ENCODE assay signal across 8 cellular contexts in genomic region chr1:11924334-11925195, GRCh38. TPM values are rescaled to one million over a fixed set of nuclear protein-coding genes. Genes with fewer than 3 reads are reported as not detected.
DNase-seq lines count a peak whose midpoint lies in the region; ATAC-seq, FAIRE-seq and TF ChIP-seq lines count a peak whose summit lies in the region.

No MANE protein-coding gene starts in this region.

- H3K4me3 ChIP-seq in SK-N-MC (peak overlapping the region; percentile 77), gastroesophageal sphincter (peak overlapping the region; percentile 66 to 83), smooth muscle cell (peak overlapping the region; percentile 56)

- no peak for TF ChIP-seq CTCF in gastroesophageal sphincter (IDR thresholded peaks at IDR 0.05)
- no peak for TF ChIP-seq CTCF in smooth muscle cell (IDR thresholded peaks at IDR 0.05; ENCODE audit: borderline replicate concordance, insufficient read depth, poor library complexity, severe bottlenecking)

- H3K79me2 ChIP-seq in smooth muscle cell (ENCODE audit: low read depth), result peaks cover 32% of the 10 kb centered on the region

- H3F3A ChIP-seq in smooth muscle cell (ENCODE audit: low read depth), result peaks cover 2% of the 10 kb centered on the region

- H3K27me3 ChIP-seq in gastroesophageal sphincter (no peaks in the 10 kb centered on the region), smooth muscle cell (ENCODE audit: low read depth) (no peaks in the 10 kb centered on the region)

- TF ChIP-seq EP300 in gastroesophageal sphincter (IDR thresholded peaks at IDR 0.05), result no peak

- H3K36me3 ChIP-seq in SK-N-MC (ENCODE audit: insufficient read depth, low read length) (peaks cover 17% of the 10 kb centered on the region; the same call in 1 of the 2 replicates), gastroesophageal sphincter (peaks cover 0 to 42% of the 10 kb centered on the region in 2 donors), smooth muscle cell (ENCODE audit: low read depth) (no peaks in the 10 kb centered on the region)

- no peak overlapping the region for H2AFZ ChIP-seq in smooth muscle cell (ENCODE audit: low read depth)

- no peaks in the 10 kb centered on the region for H3K9me3 ChIP-seq in SK-N-MC (ENCODE audit: low read depth, low read length)
- no peaks in the 10 kb centered on the region for H3K9me3 ChIP-seq in gastroesophageal sphincter
- no peaks in the 10 kb centered on the region for H3K9me3 ChIP-seq in smooth muscle cell (replicated peaks; ENCODE audit: low read depth)

- peaks cover 6 to 81% (median 39%) of the 10 kb centered on the region in 3 donors for H3K4me1 ChIP-seq in gastroesophageal sphincter
- peaks cover 21% of the 10 kb centered on the region for H3K4me1 ChIP-seq in smooth muscle cell (ENCODE audit: low read depth)

- peaks cover 44% of the 10 kb centered on the region for H4K20me1 ChIP-seq in smooth muscle cell (ENCODE audit: low read depth)

- H3K27ac ChIP-seq in SK-N-MC (no peak overlapping the region), gastroesophageal sphincter (peak overlapping the region in 1 of 4 donors; percentile 73), smooth muscle cell (ENCODE audit: low read depth) (no peak overlapping the region)

- DNase-seq in SK-N-MC (ENCODE audit: low read depth, low spot score) (no peak), smooth muscle cell (lab: John Stamatoyannopoulos, UW; ENCODE audit: unreplicated experiment) (no peak), H54 (ENCODE audit: insufficient read length, low spot score) (no peak), NCI-H2107 treated with DMSO at 0.1 percent for 48 hours (lab: John Stamatoyannopoulos, UW; ENCODE audit: unreplicated experiment) (no peak), NCI-H1436 (lab: John Stamatoyannopoulos, UW) (no peak)
- no peak for DNase-seq in activated effector memory CD4-positive, alpha-beta T cell treated with anti-CD3 and anti-CD28 coated beads, Interleukin-2, amount 50 U/mL, for 16 hours

- H3K9ac ChIP-seq in SK-N-MC (ENCODE audit: insufficient read length), result peak overlapping the region; percentile 70
- H3K9ac ChIP-seq in smooth muscle cell (ENCODE audit: low read depth), result peak overlapping the region; percentile 35

- ATAC-seq in GM21576 (IDR thresholded peaks at IDR 0.05; ENCODE audit: unreplicated experiment), result peak; percentile 11
- ATAC-seq in gastroesophageal sphincter, result no peak

- no peak for TF ChIP-seq POLR2A in gastroesophageal sphincter (IDR thresholded peaks at IDR 0.05)
- no peak for TF ChIP-seq POLR2A in H54 (IDR thresholded peaks at IDR 0.05; ENCODE audit: low read depth, low read length)

- WGBS in gastroesophageal sphincter (ENCODE audit: low coverage in 1 of 2), 2 donors, result 50 to 52% methylated on average over 9 to 11 of the region's 16 CpGs
- WGBS in smooth muscle cell (ENCODE audit: low lambda C conversion rate), result 77% methylated on average over 16 of the region's 16 CpGs

- FAIRE-seq in H54 (lab: Jason Lieb, UNC), result no peak

- H3K4me2 ChIP-seq in smooth muscle cell, result peak overlapping the region; percentile 95

RNA-seq across cellular contexts. Expression of gene KIAA2013, which starts 1.7 kb away (rescaled TPM):
- total RNA-seq in gastroesophageal sphincter (100 to 1,000 TPM in 1 of 4 donors, 10 to 100 TPM in 3; 70.8 to 128 (median 83.8) TPM), smooth muscle cell (41.0 and 41.3 TPM in 2 replicates)
- polyA plus RNA-seq in smooth muscle cell, result 70.9 and 71.6 TPM in 2 replicates

RNA-seq across cellular contexts. Expression of gene PLOD1, which starts 10.0 kb away (rescaled TPM):
- total RNA-seq in gastroesophageal sphincter, result 100 to 1,000 TPM in 1 of 4 donors, 10 to 100 TPM in 3; 66.5 to 125 (median 70.1) TPM
- total RNA-seq in smooth muscle cell, result 292 and 362 TPM in 2 replicates
- 425 and 559 TPM in 2 replicates for polyA plus RNA-seq in smooth muscle cell

RNA-seq across cellular contexts. Expression of gene MFN2, which starts 55.7 kb away (rescaled TPM):
- total RNA-seq in gastroesophageal sphincter (100 to 1,000 TPM; 117 to 236 (median 186) TPM), smooth muscle cell (30.0 and 34.2 TPM in 2 replicates)
- 39.7 and 42.8 TPM in 2 replicates for polyA plus RNA-seq in smooth muscle cell
